25 cellular contexts compared by ENCODE assay signal in genomic region chr16:27839419-27839818, GRCh38.
DNase-seq lines count a peak whose midpoint lies in the region; ATAC-seq, FAIRE-seq and TF ChIP-seq lines count a peak whose summit lies in the region.
"Had no signal": no experiment of that assay in that cellular context is flagged by ENCODE, and none has a peak within 500 bp of the region (broad histone marks: within the 10 kb centered on the region; RNA-seq: fewer than 3 reads in every experiment).

No MANE protein-coding gene starts in this region.

- H3K27ac Mint-ChIP-seq in neural progenitor cell (peak overlapping the region; percentile 65), glutamatergic neuron (ENCODE audit: unreplicated experiment) (no peak overlapping the region)
- H3K27ac Mint-ChIP-seq: activated CD4-positive, alpha-beta memory T cell treated with anti-CD3 and anti-CD28 coated beads for 36 hours; activated naive CD8-positive, alpha-beta T cell treated with anti-CD3 and anti-CD28 coated beads for 36 hours; T-cell had no signal

- H3F3A ChIP-seq in PC-9 (ENCODE audit: insufficient read depth, low read depth) (no peaks in the 10 kb centered on the region), neural progenitor cell (ENCODE audit: low read depth) (no peaks in the 10 kb centered on the region)

- TF ChIP-seq CTCF in PC-9 (conservative IDR thresholded peaks at IDR 0.05), result no peak
- TF ChIP-seq CTCF in endothelial cell of umbilical vein (IDR thresholded peaks at IDR 0.05; ENCODE audit: extremely low read depth in 1 of 2, insufficient read depth in 1 of 2, low read depth in 1 of 2, low read length in 2 of 2), result no peak
- TF ChIP-seq CTCF in neural progenitor cell (IDR thresholded peaks at IDR 0.05), result no peak
- TF ChIP-seq CTCF in glutamatergic neuron (IDR thresholded peaks at IDR 0.05; ENCODE audit: partially characterized antibody, unreplicated experiment), result no peak

- peaks cover 9% of the 10 kb centered on the region; the same call in 1 of the 2 replicates for H3K27me3 ChIP-seq in PC-9 (ENCODE audit: insufficient read depth, low read depth)
- peaks cover 7 to 17% of the 10 kb centered on the region in 2 experiments for H3K27me3 ChIP-seq in endothelial cell of umbilical vein (ENCODE audit: control insufficient read depth in 2 of 2, insufficient read depth in 2 of 2, low read length in 2 of 2)
- H3K27me3 ChIP-seq in neural progenitor cell, result peaks cover 5% of the 10 kb centered on the region
- H3K27me3 ChIP-seq: cardiac muscle cell had no signal

- peak; percentile 54 for DNase-seq in Daoy (ENCODE audit: low read depth)
- DNase-seq in PC-9, result peak; percentile 46 to 61
- no peak for DNase-seq in endothelial cell of umbilical vein (ENCODE audit: low read depth, low spot score)
- no peak for DNase-seq in neural progenitor cell (ENCODE audit: low spot score)
- no peak for DNase-seq in glutamatergic neuron
- DNase-seq in Right ventricle myocardium inferior (ENCODE audit: missing footprints), result no peak
- DNase-seq: activated CD4-positive, alpha-beta memory T cell treated with anti-CD3 and anti-CD28 coated beads for 36 hours; activated naive CD8-positive, alpha-beta T cell treated with anti-CD3 and anti-CD28 coated beads for 36 hours; activated T-cell treated with anti-CD3 and anti-CD28 coated beads, Interleukin-2, amount 50 U/mL, for 48 hours; Caco-2; effector CD8-positive, alpha-beta T cell; KBM-7; left cardiac atrium; NCI-H1105 treated with DMSO at 0.1 percent for 48 hours; NCI-H2171 treated with DMSO at 0.1 percent for 48 hours; nucleus accumbens; right cardiac atrium; stimulated activated CD4-positive, alpha-beta T cell treated with anti-CD3 and anti-CD28 coated beads, Interleukin-2, amount 100 ng/mL, for 24 hours; T-cell; WERI-Rb-1 had no signal

- no peak overlapping the region for H3K4me3 Mint-ChIP-seq in neural progenitor cell
- no peak overlapping the region for H3K4me3 Mint-ChIP-seq in glutamatergic neuron (ENCODE audit: unreplicated experiment)
- H3K4me3 Mint-ChIP-seq: activated CD4-positive, alpha-beta memory T cell treated with anti-CD3 and anti-CD28 coated beads for 36 hours; activated naive CD8-positive, alpha-beta T cell treated with anti-CD3 and anti-CD28 coated beads for 36 hours; T-cell had no signal

- H3K79me2 ChIP-seq in PC-9 (ENCODE audit: low read depth), result no peaks in the 10 kb centered on the region
- no peaks in the 10 kb centered on the region for H3K79me2 ChIP-seq in endothelial cell of umbilical vein (ENCODE audit: control insufficient read depth, insufficient read depth, low read length)
- H3K79me2 ChIP-seq in neural progenitor cell (ENCODE audit: low read depth), result no peaks in the 10 kb centered on the region

- H3K27ac ChIP-seq in PC-9 (no peak overlapping the region), endothelial cell of umbilical vein (ENCODE audit: insufficient read depth, low read depth, low read length) (no peak overlapping the region), neural progenitor cell (no peak overlapping the region)
- H3K27ac ChIP-seq: cardiac muscle cell, HL-60, WERI-Rb-1 had no signal

- no peak for TF ChIP-seq POLR2A in endothelial cell of umbilical vein (IDR thresholded peaks at IDR 0.05; ENCODE audit: low read depth, low read length)

- H2AFZ ChIP-seq in PC-9, result no peak overlapping the region
- H2AFZ ChIP-seq in endothelial cell of umbilical vein (ENCODE audit: low read depth, low read length), result no peak overlapping the region
- H2AFZ ChIP-seq in neural progenitor cell (replicated peaks), result no peak overlapping the region

- peaks cover 13% of the 10 kb centered on the region for H3K27me3 Mint-ChIP-seq in neural progenitor cell (ENCODE audit: insufficient read depth, low read depth)
- peaks cover 8% of the 10 kb centered on the region for H3K27me3 Mint-ChIP-seq in glutamatergic neuron (ENCODE audit: unreplicated experiment)

- no peak overlapping the region for H3K4me2 ChIP-seq in PC-9
- H3K4me2 ChIP-seq in endothelial cell of umbilical vein (ENCODE audit: insufficient read depth, low read length), result no peak overlapping the region
- no peak overlapping the region for H3K4me2 ChIP-seq in neural progenitor cell

- H4K20me1 ChIP-seq in PC-9 (ENCODE audit: insufficient read depth) (no peaks in the 10 kb centered on the region), endothelial cell of umbilical vein (replicated peaks; ENCODE audit: control insufficient read depth, extremely low read depth, insufficient read depth, low read length) (no peaks in the 10 kb centered on the region), neural progenitor cell (ENCODE audit: low read depth) (no peaks in the 10 kb centered on the region)

- ATAC-seq in GM21825 (IDR thresholded peaks at IDR 0.05; ENCODE audit: unreplicated experiment), result no peak
- ATAC-seq in Right ventricle myocardium inferior, result no peak
- no peak for ATAC-seq in HG03135 (IDR thresholded peaks at IDR 0.05; ENCODE audit: unreplicated experiment)
- ATAC-seq: left cardiac atrium, right cardiac atrium, T-cell had no signal

- CTCF ChIA-PET in PC-9 (lab: Charles Lee), result no interaction called here
- CTCF ChIA-PET in endothelial cell of umbilical vein (lab: Charles Lee), result no interaction called here

- H3K36me3 Mint-ChIP-seq in neural progenitor cell, result no peaks in the 10 kb centered on the region
- peaks cover 7% of the 10 kb centered on the region for H3K36me3 Mint-ChIP-seq in glutamatergic neuron (ENCODE audit: unreplicated experiment)
- H3K36me3 Mint-ChIP-seq: activated CD4-positive, alpha-beta memory T cell treated with anti-CD3 and anti-CD28 coated beads for 36 hours; activated naive CD8-positive, alpha-beta T cell treated with anti-CD3 and anti-CD28 coated beads for 36 hours; T-cell had no signal

- no peaks in the 10 kb centered on the region for H3K9me3 ChIP-seq in PC-9 (ENCODE audit: insufficient read depth, low read depth)
- no peaks in the 10 kb centered on the region for H3K9me3 ChIP-seq in endothelial cell of umbilical vein (replicated peaks; ENCODE audit: control insufficient read depth, insufficient read depth, low read length)
- no peaks in the 10 kb centered on the region for H3K9me3 ChIP-seq in neural progenitor cell (ENCODE audit: low read depth)
- H3K9me3 ChIP-seq: Caco-2 had no signal

- no peaks in the 10 kb centered on the region for H3K9me2 ChIP-seq in PC-9 (ENCODE audit: insufficient read depth)

- BruUV-seq in PC-9 (replicated peaks; lab: Mats Ljungman, UMichigan), result no TSS peak
- no TSS peak for BruUV-seq in endothelial cell of umbilical vein (replicated peaks; lab: Mats Ljungman, UMichigan)

- H3K4me1 Mint-ChIP-seq in neural progenitor cell, result peaks cover 8% of the 10 kb centered on the region
- H3K4me1 Mint-ChIP-seq in glutamatergic neuron (ENCODE audit: low read depth, unreplicated experiment), result peaks cover 3% of the 10 kb centered on the region
- H3K4me1 Mint-ChIP-seq: activated naive CD8-positive, alpha-beta T cell treated with anti-CD3 and anti-CD28 coated beads for 36 hours; T-cell had no signal

- no peak overlapping the region for H3K4me3 ChIP-seq in PC-9
- no peak overlapping the region for H3K4me3 ChIP-seq in endothelial cell of umbilical vein (replicated peaks in 1 of 3; ENCODE audit: insufficient read depth in 1 of 3, low read depth in 1 of 3, low read length in 3 of 3)
- H3K4me3 ChIP-seq in neural progenitor cell, result no peak overlapping the region
- H3K4me3 ChIP-seq: cardiac muscle cell had no signal

- POLR2A ChIA-PET in PC-9 (lab: Charles Lee; ENCODE audit: unreplicated experiment), result no interaction called here
- POLR2A ChIA-PET in endothelial cell of umbilical vein (lab: Charles Lee), result no interaction called here

- H3K36me3 ChIP-seq in PC-9 (ENCODE audit: low read depth) (no peaks in the 10 kb centered on the region), endothelial cell of umbilical vein (ENCODE audit: control insufficient read depth in 2 of 2, extremely low read depth in 1 of 2, insufficient read depth in 2 of 2, low read length in 2 of 2) (no peaks in the 10 kb centered on the region), neural progenitor cell (no peaks in the 10 kb centered on the region)
- H3K36me3 ChIP-seq: cardiac muscle cell, WERI-Rb-1 had no signal

- H3K9me3 Mint-ChIP-seq in neural progenitor cell (peaks cover 9% of the 10 kb centered on the region), glutamatergic neuron (ENCODE audit: unreplicated experiment) (peaks cover 7% of the 10 kb centered on the region)

- no peaks in the 10 kb centered on the region for H3K9me1 ChIP-seq in endothelial cell of umbilical vein (replicated peaks; ENCODE audit: control insufficient read depth, extremely low read depth, insufficient read depth, low read length)

- H3K9ac ChIP-seq in endothelial cell of umbilical vein (replicated peaks; ENCODE audit: extremely low read depth, insufficient read depth, low read length) (no peak overlapping the region), neural progenitor cell (no peak overlapping the region)

- FAIRE-seq in endothelial cell of umbilical vein (lab: Jason Lieb, UNC), result peak; percentile 40
- FAIRE-seq: GM12892 had no signal

- dilution Hi-C loops in endothelial cell of umbilical vein (cut with MboI; ENCODE audit: extremely low pct_ligation_motif_present, low sequenced_read_pairs), result no loop called here

- intact Hi-C loops in PC-9 (cut with micrococcal nuclease; ENCODE audit: unreplicated experiment) (no loop called here), endothelial cell of umbilical vein (cut with micrococcal nuclease) (no loop called here), Right ventricle myocardium inferior (cut with DNase I) (no loop called here)

- H3K4me1 ChIP-seq in PC-9 (replicated peaks; ENCODE audit: insufficient read depth) (no peaks in the 10 kb centered on the region), endothelial cell of umbilical vein (ENCODE audit: control insufficient read depth, extremely low read depth, insufficient read depth, low read length) (no peaks in the 10 kb centered on the region), neural progenitor cell (no peaks in the 10 kb centered on the region)
- H3K4me1 ChIP-seq: Caco-2 had no signal

TF ChIP-seq in endothelial cell of umbilical vein, 7 proteins besides CTCF, POLR2A, EP300 and RAD21:
- no peak for TF ChIP-seq JUN (IDR thresholded peaks at IDR 0.05; ENCODE audit: borderline replicate concordance, insufficient read depth, insufficient read length, low read depth)
- TF ChIP-seq EZH2 (IDR thresholded peaks at IDR 0.05; ENCODE audit: borderline replicate concordance, low read depth, low read length, severe bottlenecking), result no peak
TF ChIP-seq in endothelial cell of umbilical vein: peak in this region for 0.

Comparison
In these comparisons a context has a peak if more than half of its experiments do, and no peak if none do; other contexts are left out.
1. DNase-seq: peak in Daoy (single experiment) and PC-9 (2 of 2); none in endothelial cell of umbilical vein (single experiment), neural progenitor cell (single experiment), glutamatergic neuron (single experiment) and Right ventricle myocardium inferior (single experiment).